9 cellular contexts compared by ENCODE assay signal in the genomic region with DNA sequence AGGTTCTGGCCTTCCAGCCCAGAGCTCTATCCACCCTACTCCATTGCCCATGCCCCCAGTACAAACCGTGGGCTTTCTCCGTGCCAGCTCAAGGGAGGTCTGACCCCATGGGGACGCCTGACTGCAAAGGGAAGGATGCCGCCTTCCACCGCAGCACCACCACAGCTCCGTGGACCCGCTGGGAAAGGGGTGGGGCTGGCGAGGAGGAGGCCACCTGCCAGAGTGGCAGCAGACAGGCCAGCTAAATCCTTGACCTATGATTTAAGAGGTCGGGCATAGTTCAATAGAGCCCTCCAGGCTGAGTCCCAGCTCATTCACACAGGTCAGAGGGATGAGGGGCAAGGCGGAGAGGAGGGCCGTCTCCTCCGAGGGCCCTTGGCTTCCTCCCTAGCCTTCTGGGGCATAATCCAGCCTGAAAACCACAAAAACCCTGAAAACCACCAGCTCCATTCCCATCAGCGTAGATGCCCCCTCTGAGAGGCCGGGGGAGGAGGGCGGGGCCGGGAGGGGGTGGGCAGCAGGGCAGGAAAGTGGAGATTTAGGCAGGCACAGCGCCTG. TPM values are rescaled to one million over a fixed set of nuclear protein-coding genes. Genes with fewer than 3 reads are reported as not detected.
DNase-seq lines count a peak whose midpoint lies in the region.
"Had no signal": no experiment of that assay in that cellular context is flagged by ENCODE, and none has a peak within 500 bp of the region (broad histone marks: within the 10 kb centered on the region; RNA-seq: fewer than 3 reads in every experiment).

No MANE protein-coding gene starts in this region.

- H3K27ac ChIP-seq in skeletal muscle tissue (ENCODE audit: low read depth, low read length) = no peak overlapping the region

- H3K27me3 ChIP-seq in iPS-15b (ENCODE audit: control insufficient read depth, insufficient read depth, low read length) = peaks cover 43% of the 10 kb centered on the region
- H3K27me3 ChIP-seq in skeletal muscle tissue (ENCODE audit: control insufficient read depth in 3 of 3, insufficient read depth in 3 of 3, low read length in 3 of 3) = peaks cover 14 to 37% (median 28%) of the 10 kb centered on the region in 3 donors

- H3K4me1 ChIP-seq in iPS-15b (ENCODE audit: control insufficient read depth, insufficient read depth, low read length) (peaks cover 27% of the 10 kb centered on the region), skeletal muscle tissue (ENCODE audit: control insufficient read depth in 3 of 3, insufficient read depth in 3 of 3, low read length in 3 of 3) (peaks cover under 1 to 10% (median 7%) of the 10 kb centered on the region in 3 donors)

- H3K9me3 ChIP-seq in iPS-15b (ENCODE audit: control insufficient read depth, insufficient read depth, low read length) = no peaks in the 10 kb centered on the region
- H3K9me3 ChIP-seq in skeletal muscle tissue (ENCODE audit: control insufficient read depth in 3 of 3, low read length in 3 of 3) = no peaks in the 10 kb centered on the region

- H3K36me3 ChIP-seq in iPS-15b (ENCODE audit: control insufficient read depth, insufficient read depth, low read length) (no peaks in the 10 kb centered on the region), skeletal muscle tissue (ENCODE audit: control insufficient read depth in 3 of 3, insufficient read depth in 3 of 3, low read length in 3 of 3) (no peaks in the 10 kb centered on the region)

- DNase-seq in ELF-1 (ENCODE audit: low read depth, low spot score) (peak; percentile 48), SW480 (ENCODE audit: low spot score) (peak; percentile 48), AG08395 (ENCODE audit: low spot score) (no peak), foreskin melanocyte (no peak)
- DNase-seq in activated effector memory CD4-positive, alpha-beta T cell treated with Interleukin-2 at 50 U/mL for 16 hours = no peak

- H3K9ac ChIP-seq in iPS-15b (ENCODE audit: low read depth, low read length) = no peak overlapping the region
- peak overlapping the region in 1 of 3 donors; percentile 3 for H3K9ac ChIP-seq in skeletal muscle tissue (ENCODE audit: low read depth in 1 of 3, low read length in 3 of 3)

- H3K4me3 ChIP-seq in iPS-15b (ENCODE audit: low read depth, low read length) (peak overlapping the region; percentile 68), skeletal muscle tissue (ENCODE audit: low read length in 3 of 3) (peak overlapping the region in 2 of 3 donors; percentile 40 to 63)

RNA-seq across cellular contexts. Expression of a gene that starts 14.9 kb away (rescaled TPM):
- total RNA-seq in skeletal muscle tissue = 1.0 TPM

RNA-seq across cellular contexts. Expression of a gene that starts 24.5 kb away (rescaled TPM):
- not detected for total RNA-seq in skeletal muscle tissue
- total RNA-seq: chondrocyte, HT1080 had no signal

RNA-seq across cellular contexts. Expression of a gene that starts 43.9 kb away (rescaled TPM):
- 56.9 TPM for total RNA-seq in skeletal muscle tissue

Comparison
In these comparisons a context has a peak if more than half of its experiments do, and no peak if none do; other contexts are left out.
1. DNase-seq: peak in ELF-1 (single experiment) and SW480 (single experiment); none in AG08395 (single experiment), activated effector memory CD4-positive, alpha-beta T cell treated with Interleukin-2 at 50 U/mL for 16 hours (single experiment) and foreskin melanocyte (single experiment).